Comparison of ENCODE assay signal across 8 cellular contexts in the genomic region with DNA sequence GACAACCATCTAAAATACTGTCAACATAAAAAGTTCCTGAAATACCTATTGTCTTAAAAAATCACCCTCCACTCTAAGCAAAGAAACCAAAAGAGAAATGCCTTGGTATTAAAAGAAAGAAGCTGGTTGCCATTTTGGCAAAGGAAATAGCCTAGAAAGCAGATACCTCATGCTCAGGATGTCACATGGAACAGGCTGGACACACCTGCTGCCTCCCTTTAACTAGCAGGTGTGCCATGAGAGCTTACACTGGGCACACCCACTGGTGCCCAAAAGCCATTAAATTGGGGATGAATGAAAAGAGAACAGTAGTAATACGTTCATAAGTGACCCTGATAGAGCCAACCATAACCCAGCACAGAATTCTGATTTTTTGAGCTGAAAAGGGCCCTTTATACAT. TPM values are rescaled to one million over a fixed set of nuclear protein-coding genes. Genes with fewer than 3 reads are reported as not detected.
DNase-seq lines count a peak whose midpoint lies in the region; ATAC-seq and TF ChIP-seq lines count a peak whose summit lies in the region.
"Had no signal": no experiment of that assay in that cellular context is flagged by ENCODE, and none has a peak within 500 bp of the region (broad histone marks: within the 10 kb centered on the region; RNA-seq: fewer than 3 reads in every experiment).

No MANE protein-coding gene starts in this region.

- no TSS peak for BruUV-seq in HCT116 (replicated peaks; lab: Mats Ljungman, UMichigan)

- H3K9me2 ChIP-seq in HCT116 (ENCODE audit: insufficient read depth) = no peaks in the 10 kb centered on the region

- H3K4me2 ChIP-seq in HCT116 (ENCODE audit: low read length) = peak overlapping the region; percentile 84

- H3K27me3 Mint-ChIP-seq in endothelial cell (ENCODE audit: unreplicated experiment) = peaks cover 11% of the 10 kb centered on the region

- no peak overlapping the region for H2AFZ ChIP-seq in HCT116 (ENCODE audit: low read depth, low read length, poor library complexity, severe bottlenecking)

- H3K36me3 ChIP-seq in HCT116 (ENCODE audit: control insufficient read depth in 1 of 2, insufficient read depth in 2 of 2, low read length in 2 of 2) = no peaks in the 10 kb centered on the region
- H3K36me3 ChIP-seq: cardiac muscle cell had no signal

- H3K27ac Mint-ChIP-seq in endothelial cell (ENCODE audit: unreplicated experiment) = no peak overlapping the region

- H3K4me1 Mint-ChIP-seq in endothelial cell (ENCODE audit: unreplicated experiment) = peaks cover 37% of the 10 kb centered on the region

- intact Hi-C loops in HCT116 (cut with micrococcal nuclease) = no loop called here

- no peaks in the 10 kb centered on the region for H3K9me3 ChIP-seq in HCT116 (ENCODE audit: control insufficient read depth in 1 of 2, insufficient read depth in 1 of 2, low read depth in 1 of 2, low read length in 2 of 2)

- H3K27me3 ChIP-seq in HCT116 (ENCODE audit: insufficient read depth, low read length) = no peaks in the 10 kb centered on the region

- H4K20me1 ChIP-seq in HCT116 (ENCODE audit: insufficient read depth) = no peaks in the 10 kb centered on the region

- no peak for TF ChIP-seq POLR2A in HCT116 (IDR thresholded peaks at IDR 0.05; ENCODE audit: borderline replicate concordance, extremely low read depth, insufficient read depth, insufficient read length)

- H3K79me2 ChIP-seq in HCT116 (ENCODE audit: insufficient read depth, low read length) = peaks cover 61% of the 10 kb centered on the region

- no peak for DNase-seq in HCT116 (ENCODE audit: low read depth, low spot score)
- peak; percentile 59 for DNase-seq in NCI-H526 treated with DMSO at 0.1 percent for 48 hours (lab: John Stamatoyannopoulos, UW)
- no peak for DNase-seq in endothelial cell (ENCODE audit: low spot score)
- DNase-seq in HEK293T (ENCODE audit: extremely low spot score) = no peak

- CTCF ChIA-PET in HCT116 (lab: Charles Lee) (interaction anchor here (2.0 kb wide), 1 partner anchor 102 kb away, joined by 5 read pairs; no protein-coding TSS in a partner anchor), HEK293T (lab: Yijun Ruan, JAX) (no interaction called here)

- H3K4me3 ChIP-seq in HCT116 (replicated peaks in 1 of 2; ENCODE audit: low read depth in 1 of 2, low read length in 2 of 2) (peak overlapping the region; percentile 65 to 68; a peak in 3 of 4 replicates), skin epidermis (peak overlapping the region in 4 of 7 experiments; percentile 59 to 88 (median 81))

- RAD21 ChIA-PET in HCT116 (lab: Charles Lee; ENCODE audit: low non-redundant PET in 1 of 2, low total read pairs in 2 of 2, uncharacterized antibody in 2 of 2, unreplicated experiment in 2 of 2) = no interaction called here

- H3K27ac ChIP-seq in HCT116 (ENCODE audit: low read depth, low read length) (no peak overlapping the region), skin epidermis (peak overlapping the region in 1 of 21 experiments; percentile 84)
- H3K27ac ChIP-seq: cardiac muscle cell had no signal

- no peak for TF ChIP-seq RAD21 in HCT116 (IDR thresholded peaks at IDR 0.05; ENCODE audit: low read depth)

- no peak overlapping the region for H3K9ac ChIP-seq in HCT116 (ENCODE audit: low read length)

- no peaks in the 10 kb centered on the region for H3K9me3 Mint-ChIP-seq in endothelial cell (ENCODE audit: unreplicated experiment)

- TF ChIP-seq CTCF in HCT116 (IDR thresholded peaks at IDR 0.05 in 2 of 3, conservative IDR thresholded peaks at IDR 0.05 in 1 of 3; ENCODE audit: borderline replicate concordance in 1 of 3, insufficient read depth in 1 of 3, low read depth in 2 of 3, low read length in 2 of 3) (no peak), endothelial cell (IDR thresholded peaks at IDR 0.05; ENCODE audit: unreplicated experiment) (no peak)

- peaks cover 13 to 21% of the 10 kb centered on the region in 2 experiments; a peak in 3 of 4 replicates for H3K4me1 ChIP-seq in HCT116 (ENCODE audit: control insufficient read depth in 1 of 2, insufficient read depth in 2 of 2, low read length in 2 of 2)

- ATAC-seq in HCT116 (no peak), HG02678 (IDR thresholded peaks at IDR 0.05; ENCODE audit: unreplicated experiment) (no peak), HG03571 (IDR thresholded peaks at IDR 0.05; ENCODE audit: unreplicated experiment) (no peak)

- peaks cover 3% of the 10 kb centered on the region for H3K36me3 Mint-ChIP-seq in endothelial cell (ENCODE audit: low read depth, unreplicated experiment)

- POLR2A ChIA-PET in HCT116 (lab: Charles Lee) = no interaction called here
- POLR2A ChIA-PET in HEK293T (lab: Yijun Ruan, JAX) = interaction anchor here (0.9 kb wide), 1 partner anchor 81 kb away, joined by 3 read pairs; no protein-coding TSS in a partner anchor

- H3K4me3 Mint-ChIP-seq in endothelial cell (ENCODE audit: unreplicated experiment) = peak overlapping the region; percentile 97

TF ChIP-seq in HCT116, 20 proteins besides CTCF, POLR2A, EP300 and RAD21 (continues in another document):
- TF ChIP-seq FOSL1 (IDR thresholded peaks at IDR 0.05; ENCODE audit: low read depth) (no peak), SP1 (IDR thresholded peaks at IDR 0.05; ENCODE audit: low read depth) (no peak), EZH2phosphoT487 (IDR thresholded peaks at IDR 0.05; ENCODE audit: borderline replicate concordance) (no peak), JUND (IDR thresholded peaks at IDR 0.05) (no peak), SRF (IDR thresholded peaks at IDR 0.05; ENCODE audit: low read depth) (no peak), ZFX (IDR thresholded peaks at IDR 0.05) (no peak), SIN3A (IDR thresholded peaks at IDR 0.05; ENCODE audit: low read depth) (no peak), EGR1 (IDR thresholded peaks at IDR 0.05; ENCODE audit: low read depth) (no peak), POLR2AphosphoS5 (IDR thresholded peaks at IDR 0.05; ENCODE audit: low read depth, low read length) (no peak)
- TF ChIP-seq, protein P1, sequence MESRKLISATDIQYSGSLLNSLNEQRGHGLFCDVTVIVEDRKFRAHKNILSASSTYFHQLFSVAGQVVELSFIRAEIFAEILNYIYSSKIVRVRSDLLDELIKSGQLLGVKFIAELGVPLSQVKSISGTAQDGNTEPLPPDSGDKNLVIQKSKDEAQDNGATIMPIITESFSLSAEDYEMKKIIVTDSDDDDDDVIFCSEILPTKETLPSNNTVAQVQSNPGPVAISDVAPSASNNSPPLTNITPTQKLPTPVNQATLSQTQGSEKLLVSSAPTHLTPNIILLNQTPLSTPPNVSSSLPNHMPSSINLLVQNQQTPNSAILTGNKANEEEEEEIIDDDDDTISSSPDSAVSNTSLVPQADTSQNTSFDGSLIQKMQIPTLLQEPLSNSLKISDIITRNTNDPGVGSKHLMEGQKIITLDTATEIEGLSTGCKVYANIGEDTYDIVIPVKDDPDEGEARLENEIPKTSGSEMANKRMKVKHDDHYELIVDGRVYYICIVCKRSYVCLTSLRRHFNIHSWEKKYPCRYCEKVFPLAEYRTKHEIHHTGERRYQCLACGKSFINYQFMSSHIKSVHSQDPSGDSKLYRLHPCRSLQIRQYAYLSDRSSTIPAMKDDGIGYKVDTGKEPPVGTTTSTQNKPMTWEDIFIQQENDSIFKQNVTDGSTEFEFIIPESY (IDR thresholded peaks at IDR 0.05; ENCODE audit: extremely low read depth, insufficient replicate concordance, low read length) = no peak
- TF ChIP-seq, protein P2, sequence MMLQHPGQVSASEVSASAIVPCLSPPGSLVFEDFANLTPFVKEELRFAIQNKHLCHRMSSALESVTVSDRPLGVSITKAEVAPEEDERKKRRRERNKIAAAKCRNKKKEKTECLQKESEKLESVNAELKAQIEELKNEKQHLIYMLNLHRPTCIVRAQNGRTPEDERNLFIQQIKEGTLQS (IDR thresholded peaks at IDR 0.05) = no peak

TF ChIP-seq in HEK293T, 16 proteins besides CTCF, POLR2A, EP300 and RAD21:
- TF ChIP-seq FOXA1 (IDR thresholded peaks at IDR 0.05) (no peak), TARDBP (IDR thresholded peaks at IDR 0.05) (no peak), ARNT (IDR thresholded peaks at IDR 0.05) (no peak), FOXM1 (IDR thresholded peaks at IDR 0.05; ENCODE audit: borderline replicate concordance) (no peak), SUZ12 (IDR thresholded peaks at IDR 0.05) (no peak), FOXK2 (IDR thresholded peaks at IDR 0.05) (no peak), BHLHE40 (IDR thresholded peaks at IDR 0.05; ENCODE audit: borderline replicate concordance) (no peak), NFRKB (IDR thresholded peaks at IDR 0.05) (no peak), ELF4 (IDR thresholded peaks at IDR 0.05) (no peak), ZNF384 (IDR thresholded peaks at IDR 0.05) (no peak), CTBP1 (IDR thresholded peaks at IDR 0.05; ENCODE audit: borderline replicate concordance) (no peak), HDGF (IDR thresholded peaks at IDR 0.05; ENCODE audit: borderline replicate concordance) (no peak), L3MBTL2 (conservative IDR thresholded peaks at IDR 0.05) (no peak)
- TF ChIP-seq, protein P3, sequence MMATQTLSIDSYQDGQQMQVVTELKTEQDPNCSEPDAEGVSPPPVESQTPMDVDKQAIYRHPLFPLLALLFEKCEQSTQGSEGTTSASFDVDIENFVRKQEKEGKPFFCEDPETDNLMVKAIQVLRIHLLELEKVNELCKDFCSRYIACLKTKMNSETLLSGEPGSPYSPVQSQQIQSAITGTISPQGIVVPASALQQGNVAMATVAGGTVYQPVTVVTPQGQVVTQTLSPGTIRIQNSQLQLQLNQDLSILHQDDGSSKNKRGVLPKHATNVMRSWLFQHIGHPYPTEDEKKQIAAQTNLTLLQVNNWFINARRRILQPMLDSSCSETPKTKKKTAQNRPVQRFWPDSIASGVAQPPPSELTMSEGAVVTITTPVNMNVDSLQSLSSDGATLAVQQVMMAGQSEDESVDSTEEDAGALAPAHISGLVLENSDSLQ (IDR thresholded peaks at IDR 0.05) = no peak

RNA-seq across cellular contexts. Expression of a gene that starts 1.5 kb away (rescaled TPM):
- total RNA-seq in HCT116 (2021; ENCODE audit: unreplicated experiment) = 16.3 TPM
- polyA plus RNA-seq in HCT116 (2012) = 9.5 and 10.1 TPM in 2 replicates
- 71.3 TPM for total RNA-seq in endothelial cell (ENCODE audit: unreplicated experiment)
